8 cellular contexts compared by ENCODE assay signal in genomic region chr11:43278302-43278956, GRCh38. TPM values are rescaled to one million over a fixed set of nuclear protein-coding genes. Genes with fewer than 3 reads are reported as not detected.
DNase-seq lines count a peak whose midpoint lies in the region; ATAC-seq and TF ChIP-seq lines count a peak whose summit lies in the region.

No MANE protein-coding gene starts in this region.

- H3K9me3 ChIP-seq in HEK293 (ENCODE audit: control insufficient read depth, insufficient read depth, low read depth, low read length), result no peaks in the 10 kb centered on the region
- no peaks in the 10 kb centered on the region for H3K9me3 ChIP-seq in smooth muscle cell (replicated peaks; ENCODE audit: low read depth)
- no peaks in the 10 kb centered on the region for H3K9me3 ChIP-seq in ascending aorta

- CTCF ChIA-PET in HEK293 (lab: Yijun Ruan, JAX), result interaction anchor here (0.6 to 1.8 kb wide), 14 partner anchors 9 to 1818 kb away, joined by 3 to 10 read pairs (median 3); no protein-coding TSS in a partner anchor

- H3K4me2 ChIP-seq in smooth muscle cell, result no peak overlapping the region

- WGBS in smooth muscle cell (ENCODE audit: low lambda C conversion rate), result 61% methylated on average over 9 of the region's 9 CpGs

- no peak for ATAC-seq in HG03108 (IDR thresholded peaks at IDR 0.05; ENCODE audit: unreplicated experiment)

- TF ChIP-seq CTCF in C4-2B (conservative IDR thresholded peaks at IDR 0.05) (peak; percentile 23), HEK293 (tag by site-specific recombination; IDR thresholded peaks at IDR 0.05) (no peak), epithelial cell of proximal tubule (conservative IDR thresholded peaks at IDR 0.05; ENCODE audit: low read depth, low read length) (peak; percentile 50), smooth muscle cell (IDR thresholded peaks at IDR 0.05; ENCODE audit: borderline replicate concordance, insufficient read depth, poor library complexity, severe bottlenecking) (peak; percentile 30), ascending aorta (IDR thresholded peaks at IDR 0.05) (no peak)

- H3K9ac ChIP-seq in smooth muscle cell (ENCODE audit: low read depth), result no peak overlapping the region

- H3K4me3 ChIP-seq in HEK293 (ENCODE audit: low read depth, low read length) (no peak overlapping the region), epithelial cell of proximal tubule (ENCODE audit: low read depth, low read length) (no peak overlapping the region), smooth muscle cell (no peak overlapping the region), ascending aorta (no peak overlapping the region)

- DNase-seq in NCI-H82 treated with DMSO at 0.1 percent for 48 hours (lab: John Stamatoyannopoulos, UW; ENCODE audit: unreplicated experiment) (peak; percentile 70), epithelial cell of proximal tubule (ENCODE audit: low read depth) (no peak), smooth muscle cell (lab: John Stamatoyannopoulos, UW; ENCODE audit: unreplicated experiment) (no peak), NCI-H1105 (lab: John Stamatoyannopoulos, UW) (no peak), ascending aorta (ENCODE audit: low spot score in 2 of 2) (no peak)

- no peaks in the 10 kb centered on the region for H3F3A ChIP-seq in smooth muscle cell (ENCODE audit: low read depth)

- no peaks in the 10 kb centered on the region for H3K36me3 ChIP-seq in HEK293 (ENCODE audit: control insufficient read depth in 2 of 2, insufficient read depth in 1 of 2, low read length in 2 of 2)
- no peaks in the 10 kb centered on the region for H3K36me3 ChIP-seq in smooth muscle cell (ENCODE audit: low read depth)
- no peaks in the 10 kb centered on the region for H3K36me3 ChIP-seq in ascending aorta

- intact Hi-C loops in ascending aorta (cut with DNase I), result no loop called here

- no peak overlapping the region for H2AFZ ChIP-seq in smooth muscle cell (ENCODE audit: low read depth)

- POLR2A ChIA-PET in HEK293 (lab: Yijun Ruan, JAX), result no interaction called here

- H3K27ac ChIP-seq in C4-2B (no peak overlapping the region), HEK293 (ENCODE audit: extremely low read depth, low read depth, low read length) (no peak overlapping the region), smooth muscle cell (ENCODE audit: low read depth) (no peak overlapping the region), ascending aorta (no peak overlapping the region)

- H3K79me2 ChIP-seq in smooth muscle cell (ENCODE audit: low read depth), result no peaks in the 10 kb centered on the region

- no peaks in the 10 kb centered on the region for H3K27me3 ChIP-seq in smooth muscle cell (ENCODE audit: low read depth)
- no peaks in the 10 kb centered on the region for H3K27me3 ChIP-seq in ascending aorta

- H3K4me1 ChIP-seq in HEK293 (ENCODE audit: control insufficient read depth, insufficient read depth, low read length), result no peaks in the 10 kb centered on the region
- no peaks in the 10 kb centered on the region for H3K4me1 ChIP-seq in smooth muscle cell (ENCODE audit: low read depth)
- H3K4me1 ChIP-seq in ascending aorta, result no peaks in the 10 kb centered on the region

- H4K20me1 ChIP-seq in smooth muscle cell (ENCODE audit: low read depth), result no peaks in the 10 kb centered on the region

TF ChIP-seq in HEK293, 187 proteins besides CTCF, POLR2A, EP300 and RAD21:
- TF ChIP-seq ZNF654 (tag by site-specific recombination; IDR thresholded peaks at IDR 0.05; ENCODE audit: low read depth) (peak; percentile 52), ZSCAN30 (tag by site-specific recombination; IDR thresholded peaks at IDR 0.05) (no peak)

RNA-seq across cellular contexts. Expression of gene API5, which starts 33.4 kb away (rescaled TPM):
- 93.9 and 101 TPM in 2 replicates for total RNA-seq in epithelial cell of proximal tubule
- total RNA-seq in smooth muscle cell, result 49.7 and 74.8 TPM in 2 replicates
- 31.4 and 35.2 TPM in 2 replicates for polyA plus RNA-seq in smooth muscle cell
- total RNA-seq in ascending aorta, result 21.0 TPM

Comparison
In these comparisons a context has a peak if more than half of its experiments do, and no peak if none do; other contexts are left out.
1. CTCF ChIP-seq: peak in C4-2B (single experiment), epithelial cell of proximal tubule (single experiment) and smooth muscle cell (single experiment); none in HEK293 (single experiment) and ascending aorta (0 of 3).